25 cellular contexts compared by ENCODE assay signal in genomic region chr2:181398000-181398399, GRCh38.
"Had no signal": no experiment of that assay in that cellular context is flagged by ENCODE, and none has a peak within 500 bp of the region (broad histone marks: within the 10 kb centered on the region; RNA-seq: fewer than 3 reads in every experiment).

No MANE protein-coding gene starts in this region.

- H3K36me3 ChIP-seq: adrenal gland, breast epithelium, colonic mucosa, SJCRH30 had no signal

- H3K9ac ChIP-seq: SK-N-SH had no signal

- DNase-seq: activated CD4-positive, alpha-beta memory T cell treated with anti-CD3 and anti-CD28 coated beads for 36 hours; activated CD4-positive, alpha-beta T cell treated with anti-CD3 and anti-CD28 coated beads, Interleukin-2, amount 10 ng/mL, durations not matched to agents 7 days and 5 days; activated CD4-positive, CD25-positive, alpha-beta regulatory T cell; activated CD8-positive, alpha-beta memory T cell treated with anti-CD3 and anti-CD28 coated beads for 24 hours; activated gamma-delta T cell treated with Interleukin-2 at 50 U/mL for 16 hours; activated naive CD4-positive, alpha-beta T cell treated with anti-CD3 and anti-CD28 coated beads, Interleukin-2, amount 50 U/mL, for 16 hours; activated naive CD8-positive, alpha-beta T cell treated with anti-CD3 and anti-CD28 coated beads, Interleukin-2, amount 10 ng/mL, durations not matched to agents 7 days and 5 days; activated T-cell treated with anti-CD3 and anti-CD28 coated beads, Interleukin-2, amount 50 U/mL, for 48 hours; adrenal gland; aorta; caudate nucleus; colonic mucosa; MM.1S; NCI-H1105 treated with DMSO at 0.1 percent for 48 hours; NCI-H1436 treated with DMSO at 0.1 percent for 48 hours; NCI-H187; NCI-H2081; NCI-H226; NCI-H526; NCI-H774; SJCRH30; SK-N-SH; T-helper 1 cell had no signal

- H3K4me3 ChIP-seq: adrenal gland, breast epithelium, colonic mucosa, SJCRH30 had no signal

- H3K4me2 ChIP-seq: SK-N-SH had no signal

- H3K27ac ChIP-seq: adrenal gland, breast epithelium, colonic mucosa, VCaP had no signal

- H3K4me1 ChIP-seq: adrenal gland, breast epithelium, colonic mucosa had no signal

- H3K27me3 ChIP-seq: adrenal gland, breast epithelium, colonic mucosa, SJCRH30 had no signal

- H3K9me3 ChIP-seq: adrenal gland, breast epithelium, colonic mucosa, SJCRH30, SK-N-SH had no signal
